Comparison of ENCODE assay signal across 8 cellular contexts in the genomic region with DNA sequence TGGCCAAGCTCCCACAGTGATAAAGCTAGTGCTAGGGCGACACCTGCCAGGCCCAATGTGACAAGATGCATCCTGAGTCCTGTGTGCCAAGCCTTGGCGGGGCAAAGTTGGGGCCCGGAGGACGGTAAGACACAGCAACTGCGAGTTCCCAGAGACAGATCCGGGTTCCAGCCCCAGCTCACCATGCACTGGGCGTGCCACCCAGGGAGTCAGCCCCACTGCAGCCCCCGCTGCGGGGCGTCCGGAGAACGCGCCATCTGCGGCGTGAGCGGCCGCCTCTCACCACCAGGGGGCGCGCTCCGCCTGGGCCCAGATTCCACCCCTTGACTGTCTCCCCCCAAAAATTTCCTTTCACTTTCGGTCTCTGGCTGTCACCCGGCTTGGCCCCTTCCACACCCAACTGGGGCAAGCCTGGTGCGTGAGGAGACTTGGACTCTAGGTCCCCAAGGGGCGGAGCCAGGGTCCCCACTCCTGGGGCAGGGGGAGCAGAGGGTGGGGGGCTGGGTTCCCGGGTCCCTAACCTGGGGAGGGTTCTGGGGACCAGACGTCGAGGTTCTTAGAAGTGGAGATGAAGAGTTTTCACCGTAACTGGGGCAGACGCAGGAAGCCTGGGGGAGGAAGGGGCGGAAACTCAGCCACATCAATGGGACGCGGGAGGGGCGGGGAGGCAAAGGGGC. TPM values are rescaled to one million over a fixed set of nuclear protein-coding genes. Genes with fewer than 3 reads are reported as not detected.
DNase-seq lines count a peak whose midpoint lies in the region; ATAC-seq and TF ChIP-seq lines count a peak whose summit lies in the region.

A gene with protein sequence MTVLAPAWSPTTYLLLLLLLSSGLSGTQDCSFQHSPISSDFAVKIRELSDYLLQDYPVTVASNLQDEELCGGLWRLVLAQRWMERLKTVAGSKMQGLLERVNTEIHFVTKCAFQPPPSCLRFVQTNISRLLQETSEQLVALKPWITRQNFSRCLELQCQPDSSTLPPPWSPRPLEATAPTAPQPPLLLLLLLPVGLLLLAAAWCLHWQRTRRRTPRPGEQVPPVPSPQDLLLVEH (plus strand): TSS at position 348 of the 677 bp plus-strand sequence. CDS start 425 bp downstream, outside the sequence.

- H3K4me3 ChIP-seq in A673 (ENCODE audit: low read depth, low read length, poor library complexity, severe bottlenecking) (peak within 1 kb of the TSS; percentile 64), epithelial cell of proximal tubule (ENCODE audit: low read depth, low read length) (peak within 1 kb of the TSS; percentile 63), muscle layer of colon (ENCODE audit: low read depth in 1 of 2, low read length in 2 of 2) (peak within 1 kb of the TSS; percentile 54 to 58)

- ATAC-seq in GM18511 (IDR thresholded peaks at IDR 0.05; ENCODE audit: unreplicated experiment) (peak; percentile 66), HG03432 (IDR thresholded peaks at IDR 0.05; ENCODE audit: unreplicated experiment) (peak; percentile 58)

- peak; percentile 86 for DNase-seq in A673 (ENCODE audit: low spot score)
- peak; percentile 82 for DNase-seq in NOMO-1 treated with dmso at 0.1 percent for 144 hours (lab: John Stamatoyannopoulos, UW; ENCODE audit: unreplicated experiment)
- DNase-seq in activated T-cell treated with anti-CD3 and anti-CD28 coated beads for 1 hour (ENCODE audit: low read depth) = peak; percentile 84
- no peak for DNase-seq in epithelial cell of proximal tubule (ENCODE audit: low read depth)
- DNase-seq in stimulated activated CD8-positive, alpha-beta memory T cell treated with anti-CD3 and anti-CD28 coated beads, Interleukin-7, amount 100 ng/mL, for 4 hours (ENCODE audit: low read depth in 2 of 2) = peak; percentile 87 to 90

- H3K4me1 ChIP-seq in A673 (ENCODE audit: insufficient read depth, low read length, poor library complexity, severe bottlenecking) = peaks cover 13% of the 10 kb centered on the region
- H3K4me1 ChIP-seq in muscle layer of colon (ENCODE audit: insufficient read depth, low read length) = peaks cover 17% of the 10 kb centered on the region

- H3K27me3 ChIP-seq in A673 (replicated peaks; ENCODE audit: insufficient read depth, low read depth, low read length, poor library complexity) (no peaks in the 10 kb centered on the region), muscle layer of colon (ENCODE audit: control insufficient read depth in 1 of 2, insufficient read depth in 2 of 2, low read length in 2 of 2) (no peaks in the 10 kb centered on the region)

- H3K27ac ChIP-seq in A673 (ENCODE audit: low read depth, low read length, poor library complexity, severe bottlenecking) (peak within 1 kb of the TSS; percentile 59), muscle layer of colon (ENCODE audit: low read depth, low read length) (peak within 1 kb of the TSS; percentile 75)

- H3K36me3 ChIP-seq in A673 (ENCODE audit: insufficient read depth, low read length, poor library complexity, severe bottlenecking) (no peaks in the 10 kb centered on the region), muscle layer of colon (ENCODE audit: insufficient read depth, low read length) (no peaks in the 10 kb centered on the region)

- CTCF ChIA-PET in A673 (lab: Charles Lee) = interaction anchor here (0.6 to 0.7 kb wide), 5 partner anchors 23 to 97 kb away, joined by 3 to 6 read pairs (median 4); no protein-coding TSS in a partner anchor

- intact Hi-C loops in A673 (cut with micrococcal nuclease; ENCODE audit: unreplicated experiment) = no loop called here

- POLR2A ChIA-PET in A673 (lab: Charles Lee; ENCODE audit: low non-redundant PET) = no interaction called here

- BruUV-seq in A673 (replicated peaks; lab: Mats Ljungman, UMichigan) = no TSS peak

- peak within 1 kb of the TSS; percentile 45 for H3K9ac ChIP-seq in muscle layer of colon (ENCODE audit: low read length)

- H3K9me3 ChIP-seq in A673 (ENCODE audit: low read depth, low read length, poor library complexity, severe bottlenecking) (no peaks in the 10 kb centered on the region), muscle layer of colon (ENCODE audit: low read length) (no peaks in the 10 kb centered on the region)

- peak; percentile 99 for TF ChIP-seq CTCF in A673 (conservative IDR thresholded peaks at IDR 0.05; ENCODE audit: low read depth, low read length)
- peak; percentile 92 for TF ChIP-seq CTCF in epithelial cell of proximal tubule (conservative IDR thresholded peaks at IDR 0.05; ENCODE audit: low read depth, low read length)

RNA-seq across cellular contexts. Expression of the gene that starts here (rescaled TPM):
- total RNA-seq in A673 (2021) (6.5 and 6.9 TPM in 2 replicates), epithelial cell of proximal tubule (0.81 and 2.5 TPM in 2 replicates)
